16 cellular contexts compared by ENCODE assay signal in the genomic region with DNA sequence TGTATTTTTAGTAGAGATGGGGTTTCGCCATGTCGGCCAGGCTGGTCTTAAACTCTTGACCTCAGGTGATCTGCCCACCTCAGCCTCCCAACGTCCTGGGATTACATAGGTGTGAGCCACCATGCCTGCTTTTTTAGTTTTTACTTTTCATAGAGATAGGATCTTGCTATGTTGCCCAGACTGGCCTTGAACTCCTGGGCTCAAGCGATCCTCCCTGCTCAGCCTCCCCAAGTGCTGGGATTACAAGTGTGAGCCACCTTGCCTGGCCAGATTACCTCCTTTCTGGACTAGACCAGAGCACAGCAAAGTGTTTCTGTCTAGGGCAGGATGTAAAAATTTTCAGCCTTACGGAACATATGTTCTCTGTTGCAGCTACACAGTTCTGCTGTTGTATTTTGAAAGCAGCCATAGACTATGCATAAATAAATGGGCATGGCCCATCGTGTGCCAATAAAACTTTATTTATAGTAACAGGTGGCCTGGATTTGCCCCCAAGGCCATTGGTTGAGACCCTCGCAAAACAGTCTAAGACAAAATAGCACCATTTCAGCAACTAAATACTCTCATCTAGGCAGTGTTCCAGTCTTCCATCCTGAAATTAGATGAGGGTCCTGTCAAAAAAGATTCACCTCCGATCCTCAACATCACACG. TPM values are rescaled to one million over a fixed set of nuclear protein-coding genes. Genes with fewer than 3 reads are reported as not detected.
DNase-seq lines count a peak whose midpoint lies in the region; ATAC-seq and TF ChIP-seq lines count a peak whose summit lies in the region.
"Had no signal": no experiment of that assay in that cellular context is flagged by ENCODE, and none has a peak within 500 bp of the region (broad histone marks: within the 10 kb centered on the region; RNA-seq: fewer than 3 reads in every experiment).

No MANE protein-coding gene starts in this region.

- H3K79me2 ChIP-seq in DOHH2 (ENCODE audit: control insufficient read depth, low read length), result peaks cover 92% of the 10 kb centered on the region

- peaks cover 47 to 74% (median 60%) of the 10 kb centered on the region in 3 donors for H3K4me1 Mint-ChIP-seq in naive B cell
- H3K4me1 Mint-ChIP-seq: CD8-positive, alpha-beta memory T cell had no signal

- H3K9me3 ChIP-seq in DOHH2 (ENCODE audit: control insufficient read depth, insufficient read depth, low read length) (peaks cover 3% of the 10 kb centered on the region; the same call in 1 of the 2 replicates), HEK293 (ENCODE audit: control insufficient read depth, insufficient read depth, low read depth, low read length) (no peaks in the 10 kb centered on the region)
- H3K9me3 ChIP-seq: A549, Caco-2 had no signal

- H3K36me3 ChIP-seq in DOHH2 (ENCODE audit: control insufficient read depth, low read length) (peaks cover 68% of the 10 kb centered on the region), HEK293 (ENCODE audit: control insufficient read depth in 2 of 2, insufficient read depth in 1 of 2, low read length in 2 of 2) (no peaks in the 10 kb centered on the region)

- H3K27me3 Mint-ChIP-seq in naive B cell, result no peaks in the 10 kb centered on the region

- peaks cover 5 to 15% of the 10 kb centered on the region in 2 donors for H3K36me3 Mint-ChIP-seq in naive B cell
- H3K36me3 Mint-ChIP-seq: CD8-positive, alpha-beta memory T cell had no signal

- DNase-seq in caudate nucleus (lab: John Stamatoyannopoulos, UW) (no peak), naive B cell (no peak), AML-193 (lab: John Stamatoyannopoulos, UW) (no peak), SIG-M5 (lab: John Stamatoyannopoulos, UW) (no peak)
- no peak for DNase-seq in activated effector memory CD4-positive, alpha-beta T cell treated with anti-CD3 and anti-CD28 coated beads, Interleukin-2, amount 50 U/mL, for 16 hours
- DNase-seq: Caco-2; CD8-positive, alpha-beta memory T cell; DND-41; GF-D8; GM23248; KG1 had no signal

- H3K4me3 ChIP-seq in DOHH2 (ENCODE audit: low read length) (no peak overlapping the region), HEK293 (ENCODE audit: low read depth, low read length) (no peak overlapping the region)
- H3K4me3 ChIP-seq: A549, BLaER1, GM23248 had no signal

- peaks cover 15% of the 10 kb centered on the region for H3F3A ChIP-seq in DOHH2 (ENCODE audit: control insufficient read depth, insufficient read depth)

- POLR2A ChIA-PET in HEK293 (lab: Yijun Ruan, JAX), result no interaction called here

- peaks cover 0 to 9% (median 2%) of the 10 kb centered on the region in 7 donors for H3K9me3 Mint-ChIP-seq in naive B cell
- H3K9me3 Mint-ChIP-seq: CD8-positive, alpha-beta memory T cell had no signal

- no peaks in the 10 kb centered on the region for H4K20me1 ChIP-seq in DOHH2 (ENCODE audit: control insufficient read depth, insufficient read depth, low read depth, low read length)

- no peak overlapping the region for H3K4me2 ChIP-seq in DOHH2 (ENCODE audit: low read length)
- H3K4me2 ChIP-seq: A549 had no signal

- TF ChIP-seq CTCF in DOHH2 (IDR thresholded peaks at IDR 0.05; ENCODE audit: low read depth, low read length, poor library complexity, severe bottlenecking) (no peak), HEK293 (tag by site-specific recombination; IDR thresholded peaks at IDR 0.05) (no peak)

- H3K27ac Mint-ChIP-seq in naive B cell, result peak overlapping the region; percentile 83 to 100 (median 98)
- H3K27ac Mint-ChIP-seq: CD8-positive, alpha-beta memory T cell had no signal

- peaks cover 97% of the 10 kb centered on the region for H3K4me1 ChIP-seq in DOHH2 (ENCODE audit: control insufficient read depth, low read length)
- H3K4me1 ChIP-seq in HEK293 (ENCODE audit: control insufficient read depth, insufficient read depth, low read length), result no peaks in the 10 kb centered on the region
- H3K4me1 ChIP-seq: A549, Caco-2 had no signal

- peak overlapping the region in 1 of 8 donors; percentile 30 for H3K4me3 Mint-ChIP-seq in naive B cell
- H3K4me3 Mint-ChIP-seq: CD8-positive, alpha-beta memory T cell had no signal

- H3K9me2 ChIP-seq in DOHH2 (replicated peaks; ENCODE audit: control insufficient read depth, low read length), result no peaks in the 10 kb centered on the region

- H3K27ac ChIP-seq in DOHH2 (ENCODE audit: low read depth, low read length) (peak overlapping the region; percentile 20; the same call in 1 of the 2 replicates), HEK293 (ENCODE audit: extremely low read depth, low read depth, low read length) (no peak overlapping the region), caudate nucleus (ENCODE audit: low read depth, low read length) (peak overlapping the region; percentile 85)
- H3K27ac ChIP-seq: A549, BLaER1, GM23248, HL-60 had no signal

- H3K27me3 ChIP-seq in DOHH2 (ENCODE audit: control insufficient read depth, low read length), result no peaks in the 10 kb centered on the region
- H3K27me3 ChIP-seq: BLaER1 had no signal

- CTCF ChIA-PET in HEK293 (lab: Yijun Ruan, JAX), result no interaction called here

- no peak for ATAC-seq in naive B cell (ENCODE audit: low read depth in 2 of 2)
- ATAC-seq: A549 had no signal

TF ChIP-seq in HEK293, 187 proteins besides CTCF, POLR2A, EP300 and RAD21:
- no peak for TF ChIP-seq ZNF596 (tag by site-specific recombination; IDR thresholded peaks at IDR 0.05)
- no peak for TF ChIP-seq KLF9 (tag by site-specific recombination; IDR thresholded peaks at IDR 0.05; ENCODE audit: low read depth)
- TF ChIP-seq ZNF366 (tag by site-specific recombination; conservative IDR thresholded peaks at IDR 0.05), result no peak
- no peak for TF ChIP-seq ZNF776 (tag by site-specific recombination; IDR thresholded peaks at IDR 0.05; ENCODE audit: borderline replicate concordance)
- no peak for TF ChIP-seq PRDM1 (tag by site-specific recombination; IDR thresholded peaks at IDR 0.05)
- 0 out of 2 replicates have a peak, but pooled peaks have one; percentile 20 for TF ChIP-seq ZNF121 (tag by site-specific recombination; IDR thresholded peaks at IDR 0.05)

RNA-seq across cellular contexts. Expression of gene GNG7, which starts 36.0 kb away (rescaled TPM):
- polyA plus RNA-seq in naive B cell (ENCODE audit: low read depth in 6 of 6), result 10 to 100 TPM; 49.1 to 72.0 (median 60.9) TPM

RNA-seq across cellular contexts. Expression of gene DIRAS1, which starts 54.7 kb away (rescaled TPM):
- polyA plus RNA-seq in naive B cell (ENCODE audit: low read depth in 6 of 6), result 1 to 10 TPM in 5 of 6 donors, under 1 TPM in 1; 0.92 to 2.7 (median 1.5) TPM
- polyA plus RNA-seq: CD8-positive, alpha-beta memory T cell had no signal
